9 cellular contexts compared by ENCODE assay signal in genomic region chr6:11459002-11459658, GRCh38.
DNase-seq lines count a peak whose midpoint lies in the region; ATAC-seq and TF ChIP-seq lines count a peak whose summit lies in the region.
"Had no signal": no experiment of that assay in that cellular context is flagged by ENCODE, and none has a peak within 500 bp of the region (broad histone marks: within the 10 kb centered on the region; RNA-seq: fewer than 3 reads in every experiment).

No MANE protein-coding gene starts in this region.

- no peak overlapping the region for H4K91ac ChIP-seq in neuronal stem cell (ENCODE audit: low read depth, low read length, poor library complexity)

- H2BK5ac ChIP-seq in neuronal stem cell (ENCODE audit: low read length) = no peak overlapping the region

- H3K9me3 Mint-ChIP-seq in activated T-helper 17 cell treated with anti-CD3 and anti-CD28 coated beads, Interleukin-2, amount 50 U/mL, for 72 hours = no peaks in the 10 kb centered on the region

- no peaks in the 10 kb centered on the region for H3K27me3 Mint-ChIP-seq in activated T-helper 17 cell treated with anti-CD3 and anti-CD28 coated beads, Interleukin-2, amount 50 U/mL, for 72 hours

- H2AK5ac ChIP-seq in neuronal stem cell (ENCODE audit: low read depth, low read length) = no peak overlapping the region

- H3K4me1 ChIP-seq in PC-9 (replicated peaks; ENCODE audit: insufficient read depth) = no peaks in the 10 kb centered on the region
- peaks cover 0 to 2% of the 10 kb centered on the region in 2 donors for H3K4me1 ChIP-seq in neuronal stem cell (ENCODE audit: control insufficient read depth in 2 of 2, insufficient read depth in 1 of 2, low read depth in 1 of 2, low read length in 2 of 2)

- H3K9me3 ChIP-seq in PC-9 (ENCODE audit: insufficient read depth, low read depth) = no peaks in the 10 kb centered on the region
- no peaks in the 10 kb centered on the region for H3K9me3 ChIP-seq in neuronal stem cell (replicated peaks in 1 of 2; ENCODE audit: control insufficient read depth in 2 of 2, insufficient read depth in 1 of 2, low read depth in 1 of 2, low read length in 2 of 2)

- H4K20me1 ChIP-seq in PC-9 (ENCODE audit: insufficient read depth) = no peaks in the 10 kb centered on the region

- H3K9me2 ChIP-seq in PC-9 (ENCODE audit: insufficient read depth) = no peaks in the 10 kb centered on the region

- DNase-seq in cerebellar nuclear complex (lab: John Stamatoyannopoulos, UW) (no peak), PC-9 (no peak), A172 (ENCODE audit: low spot score) (no peak), neuronal stem cell (ENCODE audit: low spot score) (no peak)
- DNase-seq: SHP77 treated with DMSO at 0.1 percent for 48 hours had no signal

- H3K4me2 ChIP-seq in PC-9 = no peak overlapping the region
- H3K4me2 ChIP-seq in neuronal stem cell (ENCODE audit: insufficient read depth, low read length, poor library complexity, severe bottlenecking) = no peak overlapping the region

- H3K27ac Mint-ChIP-seq in activated T-helper 17 cell treated with anti-CD3 and anti-CD28 coated beads, Interleukin-2, amount 50 U/mL, for 72 hours = peak overlapping the region; percentile 93

- no peak overlapping the region for H3K14ac ChIP-seq in neuronal stem cell (ENCODE audit: low read length)

- TF ChIP-seq POLR2A in GM18505 (IDR thresholded peaks at IDR 0.05; ENCODE audit: borderline replicate concordance, extremely low read depth, insufficient read depth, insufficient read length) = no peak

- no peaks in the 10 kb centered on the region for H3K79me2 ChIP-seq in PC-9 (ENCODE audit: low read depth)

- H3K79me1 ChIP-seq in neuronal stem cell (ENCODE audit: low read depth, low read length) = no peaks in the 10 kb centered on the region

- peak overlapping the region; percentile 75 for H3K4me3 Mint-ChIP-seq in activated T-helper 17 cell treated with anti-CD3 and anti-CD28 coated beads, Interleukin-2, amount 50 U/mL, for 72 hours

- H2BK15ac ChIP-seq in neuronal stem cell (ENCODE audit: low read length) = no peak overlapping the region

- H3F3A ChIP-seq in PC-9 (ENCODE audit: insufficient read depth, low read depth) = no peaks in the 10 kb centered on the region

- no peak overlapping the region for H3K18ac ChIP-seq in neuronal stem cell (ENCODE audit: low read length)

- TF ChIP-seq CTCF in PC-9 (conservative IDR thresholded peaks at IDR 0.05) = no peak

- BruUV-seq in PC-9 (replicated peaks; lab: Mats Ljungman, UMichigan) = no TSS peak

- no peak overlapping the region for H3K27ac ChIP-seq in PC-9
- H3K27ac ChIP-seq in neuronal stem cell (replicated peaks; ENCODE audit: low read length) = no peak overlapping the region

- POLR2A ChIA-PET in PC-9 (lab: Charles Lee; ENCODE audit: unreplicated experiment) = no interaction called here

- H3K36me3 ChIP-seq in PC-9 (ENCODE audit: low read depth) (no peaks in the 10 kb centered on the region), neuronal stem cell (replicated peaks in 1 of 2; ENCODE audit: control insufficient read depth in 2 of 2, insufficient read depth in 2 of 2, low read length in 2 of 2) (no peaks in the 10 kb centered on the region)

- CTCF ChIA-PET in PC-9 (lab: Charles Lee) = no interaction called here

- ATAC-seq in GM18505 (IDR thresholded peaks at IDR 0.05; ENCODE audit: unreplicated experiment) (peak; percentile 67), GM19397 (IDR thresholded peaks at IDR 0.05; ENCODE audit: unreplicated experiment) (peak; percentile 54), HG03066 (IDR thresholded peaks at IDR 0.05; ENCODE audit: low read depth, unreplicated experiment) (peak; percentile 40)
- peak; percentile 66 for ATAC-seq in activated T-helper 17 cell treated with anti-CD3 and anti-CD28 coated beads, Interleukin-2, amount 50 U/mL, for 72 hours (replicated peaks)

- no CpG with 5 or more reads among the region's 2 CpGs for WGBS in neuronal stem cell (ENCODE audit: extremely low coverage in 2 of 2, insufficient read length in 2 of 2, insufficient replicate concordance in 1 of 2), 2 donors

- no peak overlapping the region for H4K8ac ChIP-seq in neuronal stem cell (ENCODE audit: low read depth, low read length)

- no peak overlapping the region for H3K4me3 ChIP-seq in PC-9
- no peak overlapping the region for H3K4me3 ChIP-seq in neuronal stem cell (ENCODE audit: low read length in 2 of 2)

- H2AFZ ChIP-seq in PC-9 (no peak overlapping the region), neuronal stem cell (ENCODE audit: low read length) (no peak overlapping the region)

- no peak overlapping the region for H3K4ac ChIP-seq in neuronal stem cell (ENCODE audit: low read length)

- peaks cover 21% of the 10 kb centered on the region for H3K4me1 Mint-ChIP-seq in activated T-helper 17 cell treated with anti-CD3 and anti-CD28 coated beads, Interleukin-2, amount 50 U/mL, for 72 hours

- H3K9ac ChIP-seq in neuronal stem cell (ENCODE audit: low read depth, low read length, poor library complexity) = no peak overlapping the region

- no peak overlapping the region for H2BK12ac ChIP-seq in neuronal stem cell (ENCODE audit: low read length)

- H3K27me3 ChIP-seq in PC-9 (ENCODE audit: insufficient read depth, low read depth) (no peaks in the 10 kb centered on the region), neuronal stem cell (ENCODE audit: control insufficient read depth in 3 of 3, insufficient read depth in 3 of 3, low read depth in 1 of 3, low read length in 3 of 3) (no peaks in the 10 kb centered on the region)

- no peaks in the 10 kb centered on the region for H3K36me3 Mint-ChIP-seq in activated T-helper 17 cell treated with anti-CD3 and anti-CD28 coated beads, Interleukin-2, amount 50 U/mL, for 72 hours (ENCODE audit: low read depth)

- no peak overlapping the region for H2BK120ac ChIP-seq in neuronal stem cell (ENCODE audit: low read depth, low read length)

- intact Hi-C loops in PC-9 (cut with micrococcal nuclease; ENCODE audit: unreplicated experiment) = no loop called here

- H3K23ac ChIP-seq in neuronal stem cell (ENCODE audit: low read depth, low read length, poor library complexity) = no peak overlapping the region
